2 cellular contexts compared by ENCODE assay signal in genomic region chr11:61975638-61976419, GRCh38.
TF ChIP-seq lines count a peak whose summit lies in the region.

No MANE protein-coding gene starts in this region.

TF ChIP-seq in HEK293, 187 proteins besides CTCF, POLR2A, EP300 and RAD21:
- TF ChIP-seq KLF9 (tag by site-specific recombination; IDR thresholded peaks at IDR 0.05; ENCODE audit: low read depth) (no peak), ZNF785 (tag by site-specific recombination; IDR thresholded peaks at IDR 0.05) (no peak), ZFHX2 (tag by site-specific recombination; conservative IDR thresholded peaks at IDR 0.05) (0 out of 2 replicates have a peak, but pooled peaks have one; percentile 30), ZNF23 (tag by site-specific recombination; IDR thresholded peaks at IDR 0.05; ENCODE audit: borderline replicate concordance) (no peak), ZNF560 (tag by site-specific recombination; IDR thresholded peaks at IDR 0.05; ENCODE audit: borderline replicate concordance) (no peak), GLIS1 (tag by site-specific recombination; IDR thresholded peaks at IDR 0.05) (no peak)

TF ChIP-seq in HepG2, 621 proteins besides CTCF, POLR2A, EP300 and RAD21:
- TF ChIP-seq ZNF333 (CRISPR knock-in tag; IDR thresholded peaks at IDR 0.05; ENCODE audit: borderline replicate concordance) (no peak), ZNF136 (CRISPR knock-in tag; IDR thresholded peaks at IDR 0.05; ENCODE audit: low read depth) (no peak), ZBTB4 (CRISPR knock-in tag; IDR thresholded peaks at IDR 0.05; ENCODE audit: borderline replicate concordance) (0 out of 2 replicates have a peak, but pooled peaks have one; percentile 15), SNAPC2 (CRISPR knock-in tag; IDR thresholded peaks at IDR 0.05) (no peak), ZFP41 (CRISPR knock-in tag; IDR thresholded peaks at IDR 0.05; ENCODE audit: borderline replicate concordance) (0 out of 2 replicates have a peak, but pooled peaks have one; percentile 44), NFATC3 (CRISPR knock-in tag; IDR thresholded peaks at IDR 0.05) (0 out of 2 replicates have a peak, but pooled peaks have one; percentile 27), IRF1 (CRISPR knock-in tag; IDR thresholded peaks at IDR 0.05; ENCODE audit: low read depth) (no peak), ZNF512 (CRISPR knock-in tag; IDR thresholded peaks at IDR 0.05) (0 out of 2 replicates have a peak, but pooled peaks have one; percentile 36), ZNF138 (CRISPR knock-in tag; IDR thresholded peaks at IDR 0.05; ENCODE audit: low read depth) (no peak), ZBTB38 (CRISPR knock-in tag; IDR thresholded peaks at IDR 0.05) (peak; percentile 24; the same call in 1 of the 2 replicates), ZNF598 (CRISPR knock-in tag; IDR thresholded peaks at IDR 0.05; ENCODE audit: borderline replicate concordance) (peak; percentile 71; the same call in 1 of the 2 replicates), MTERF4 (CRISPR knock-in tag; IDR thresholded peaks at IDR 0.05) (0 out of 2 replicates have a peak, but pooled peaks have one; percentile 42), ETV5 (CRISPR knock-in tag; IDR thresholded peaks at IDR 0.05; ENCODE audit: borderline replicate concordance) (no peak), KDM5B (CRISPR knock-in tag; IDR thresholded peaks at IDR 0.05; ENCODE audit: borderline replicate concordance) (no peak), CHD4 (IDR thresholded peaks at IDR 0.05; ENCODE audit: borderline replicate concordance, low read length) (peak; percentile 43; the same call in 1 of the 2 replicates), ZBTB39 (CRISPR knock-in tag; IDR thresholded peaks at IDR 0.05) (no peak), ETV6 (CRISPR knock-in tag; conservative IDR thresholded peaks at IDR 0.05) (no peak), HNF4G (IDR thresholded peaks at IDR 0.05; ENCODE audit: borderline replicate concordance, low read depth, low read length) (no peak), HNF4G (CRISPR knock-in tag; IDR thresholded peaks at IDR 0.05; ENCODE audit: borderline replicate concordance, low read depth) (0 out of 2 replicates have a peak, but pooled peaks have one; percentile 31), ZNF547 (CRISPR knock-in tag; IDR thresholded peaks at IDR 0.05) (0 out of 2 replicates have a peak, but pooled peaks have one; percentile 53), ZNF501 (CRISPR knock-in tag; IDR thresholded peaks at IDR 0.05) (0 out of 2 replicates have a peak, but pooled peaks have one; percentile 32), ZNF264 (CRISPR knock-in tag; IDR thresholded peaks at IDR 0.05) (no peak), ZMAT3 (CRISPR knock-in tag; conservative IDR thresholded peaks at IDR 0.05) (no peak), ZNF430 (CRISPR knock-in tag; IDR thresholded peaks at IDR 0.05) (0 out of 2 replicates have a peak, but pooled peaks have one; percentile 26), UBTF (CRISPR knock-in tag; IDR thresholded peaks at IDR 0.05) (0 out of 2 replicates have a peak, but pooled peaks have one; percentile 10), MAFG (CRISPR knock-in tag; IDR thresholded peaks at IDR 0.05) (no peak), GTF3A (CRISPR knock-in tag; conservative IDR thresholded peaks at IDR 0.05) (no peak), ZNF784 (CRISPR knock-in tag; IDR thresholded peaks at IDR 0.05; ENCODE audit: borderline replicate concordance) (0 out of 2 replicates have a peak, but pooled peaks have one; percentile 35)
